ENCODE assay signal across 9 cellular contexts in the genomic region with DNA sequence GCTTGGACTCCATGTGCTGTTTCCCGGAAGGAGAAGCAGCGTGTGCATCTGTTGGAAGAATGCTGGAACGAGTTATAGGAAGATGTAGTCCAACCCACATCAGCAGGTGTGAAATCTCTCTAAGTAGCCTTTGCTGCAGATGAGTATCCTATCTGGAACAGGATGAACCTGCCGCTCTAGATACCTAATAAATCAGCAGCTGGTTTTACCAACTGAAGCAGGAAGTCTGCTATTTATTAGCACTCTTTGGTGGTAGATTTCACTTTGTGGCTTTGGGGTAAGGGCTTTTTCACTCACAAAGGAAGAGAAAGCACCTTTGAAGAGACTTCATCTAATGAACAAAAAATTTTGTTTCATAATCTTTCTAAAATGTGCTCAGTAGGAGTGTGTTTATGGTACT.
DNase-seq lines count a peak whose midpoint lies in the region; ATAC-seq and TF ChIP-seq lines count a peak whose summit lies in the region.
"Had no signal": no experiment of that assay in that cellular context is flagged by ENCODE, and none has a peak within 500 bp of the region (broad histone marks: within the 10 kb centered on the region; RNA-seq: fewer than 3 reads in every experiment).

No MANE protein-coding gene starts in this region.

- H3K4me1 Mint-ChIP-seq in central memory CD8-positive, alpha-beta T cell = peaks cover 48% of the 10 kb centered on the region

- no peak for TF ChIP-seq CTCF in upper lobe of right lung (IDR thresholded peaks at IDR 0.05)
- no peak for TF ChIP-seq CTCF in A673 (conservative IDR thresholded peaks at IDR 0.05; ENCODE audit: low read depth, low read length)
- TF ChIP-seq CTCF in BE2C (IDR thresholded peaks at IDR 0.05; ENCODE audit: low read depth, low read length) = no peak

- H3K36me3 ChIP-seq in upper lobe of right lung (peaks cover 35% of the 10 kb centered on the region), A673 (ENCODE audit: insufficient read depth, low read length, poor library complexity, severe bottlenecking) (no peaks in the 10 kb centered on the region), BE2C (no peaks in the 10 kb centered on the region)

- H3K27ac ChIP-seq in upper lobe of right lung (no peak overlapping the region), A673 (ENCODE audit: low read depth, low read length, poor library complexity, severe bottlenecking) (no peak overlapping the region)

- peaks cover 6% of the 10 kb centered on the region for H3K36me3 Mint-ChIP-seq in central memory CD8-positive, alpha-beta T cell (ENCODE audit: insufficient read depth)

- DNase-seq in central memory CD8-positive, alpha-beta T cell (ENCODE audit: low spot score in 2 of 2) = no peak
- no peak for DNase-seq in upper lobe of right lung
- no peak for DNase-seq in SHP77 (lab: John Stamatoyannopoulos, UW)
- DNase-seq in A673 (ENCODE audit: low spot score) = no peak
- DNase-seq in BE2C = no peak
- DNase-seq: H9 had no signal

- POLR2A ChIA-PET in A673 (lab: Charles Lee; ENCODE audit: low non-redundant PET) = interaction anchor here (0.6 kb wide), 1 partner anchor 26 kb away, joined by 3 read pairs; no protein-coding TSS in a partner anchor

- H3K4me3 ChIP-seq in upper lobe of right lung (no peak overlapping the region), A673 (ENCODE audit: low read depth, low read length, poor library complexity, severe bottlenecking) (no peak overlapping the region), BE2C (ENCODE audit: low read depth, low read length) (no peak overlapping the region)

- H3K9me3 ChIP-seq in upper lobe of right lung = no peaks in the 10 kb centered on the region
- no peaks in the 10 kb centered on the region for H3K9me3 ChIP-seq in A673 (ENCODE audit: low read depth, low read length, poor library complexity, severe bottlenecking)
- H3K9me3 ChIP-seq in BE2C = no peaks in the 10 kb centered on the region

- peak overlapping the region; percentile 57 for H3K4me3 Mint-ChIP-seq in central memory CD8-positive, alpha-beta T cell
- H3K4me3 Mint-ChIP-seq: H9 had no signal

- peak; percentile 88 for ATAC-seq in GM18505 (IDR thresholded peaks at IDR 0.05; ENCODE audit: unreplicated experiment)
- peak; percentile 91 for ATAC-seq in GM21390 (IDR thresholded peaks at IDR 0.05; ENCODE audit: unreplicated experiment)
- ATAC-seq in HG03469 (IDR thresholded peaks at IDR 0.05; ENCODE audit: unreplicated experiment) = peak; percentile 68
- peak; percentile 87 for ATAC-seq in central memory CD8-positive, alpha-beta T cell (replicated peaks; ENCODE audit: extremely low read depth, poor library complexity, severe bottlenecking)
- no peak for ATAC-seq in upper lobe of right lung

- H3K27ac Mint-ChIP-seq in central memory CD8-positive, alpha-beta T cell (ENCODE audit: low read depth) = peak overlapping the region; percentile 76

- H3K27me3 Mint-ChIP-seq in central memory CD8-positive, alpha-beta T cell = no peaks in the 10 kb centered on the region

- no peaks in the 10 kb centered on the region for H3K4me1 ChIP-seq in upper lobe of right lung
- no peaks in the 10 kb centered on the region for H3K4me1 ChIP-seq in A673 (ENCODE audit: insufficient read depth, low read length, poor library complexity, severe bottlenecking)
- no peaks in the 10 kb centered on the region for H3K4me1 ChIP-seq in BE2C

- BruUV-seq in A673 (replicated peaks; lab: Mats Ljungman, UMichigan) = no TSS peak

- no peaks in the 10 kb centered on the region for H3K27me3 ChIP-seq in upper lobe of right lung
- H3K27me3 ChIP-seq in A673 (replicated peaks; ENCODE audit: insufficient read depth, low read depth, low read length, poor library complexity) = no peaks in the 10 kb centered on the region
- H3K27me3 ChIP-seq in BE2C = no peaks in the 10 kb centered on the region

- CTCF ChIA-PET in A673 (lab: Charles Lee) = no interaction called here

- intact Hi-C loops in upper lobe of right lung (cut with DNase I) = no loop called here
- intact Hi-C loops in A673 (cut with micrococcal nuclease; ENCODE audit: unreplicated experiment) = no loop called here

- H3K9me3 Mint-ChIP-seq in central memory CD8-positive, alpha-beta T cell = no peaks in the 10 kb centered on the region
- H3K9me3 Mint-ChIP-seq: H9 had no signal

- TF ChIP-seq POLR2A in GM18505 (IDR thresholded peaks at IDR 0.05; ENCODE audit: borderline replicate concordance, extremely low read depth, insufficient read depth, insufficient read length) = no peak
